30 cellular contexts compared by ENCODE assay signal in the genomic region with DNA sequence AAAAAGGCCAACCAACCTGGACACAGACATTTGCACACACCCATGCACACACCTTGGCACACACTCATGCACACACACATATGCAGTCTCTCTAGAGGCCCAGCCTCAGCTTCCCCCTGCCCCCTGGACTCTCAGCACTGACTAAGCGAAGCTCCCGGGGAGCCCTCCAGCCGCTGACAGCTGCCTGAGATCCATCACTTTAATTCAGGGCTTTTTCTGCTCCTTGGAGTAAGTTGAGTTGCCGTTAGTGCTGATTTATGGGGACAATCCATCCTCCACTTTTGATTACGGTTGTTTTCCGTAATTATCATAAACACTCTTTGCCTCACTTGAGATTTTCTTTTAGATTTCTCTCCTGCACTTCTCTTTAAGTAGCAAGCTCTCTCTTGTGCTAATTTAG.
"Had no signal": no experiment of that assay in that cellular context is flagged by ENCODE, and none has a peak within 500 bp of the region (broad histone marks: within the 10 kb centered on the region; RNA-seq: fewer than 3 reads in every experiment).

No MANE protein-coding gene starts in this region.

- H3K4me3 ChIP-seq: ascending aorta, body of pancreas, SJCRH30 had no signal

- H3K27me3 ChIP-seq: ascending aorta, SJCRH30 had no signal

- DNase-seq: activated CD4-positive, alpha-beta memory T cell treated with anti-CD3 and anti-CD28 coated beads for 36 hours; activated CD4-positive, alpha-beta T cell treated with anti-CD3 and anti-CD28 coated beads, Interleukin-2, amount 10 ng/mL, durations not matched to agents 7 days and 5 days; activated CD4-positive, CD25-positive, alpha-beta regulatory T cell; activated CD8-positive, alpha-beta memory T cell treated with anti-CD3 and anti-CD28 coated beads for 24 hours; activated effector memory CD4-positive, alpha-beta T cell treated with anti-CD3 and anti-CD28 coated beads, Interleukin-2, amount 50 U/mL, for 16 hours; activated naive CD4-positive, alpha-beta T cell treated with Interleukin-2 at 50 U/mL for 16 hours; activated naive CD8-positive, alpha-beta T cell treated with anti-CD3 and anti-CD28 coated beads, Interleukin-2, amount 50 U/mL, for 24 hours; activated T-cell treated with anti-CD3 and anti-CD28 coated beads, Interleukin-2, amount 50 U/mL, for 4 hours; amniotic stem cell; body of pancreas; Karpas-422; MM.1S; NCI-H1105; NCI-H1694; NCI-H2029; NCI-H2107; NCI-H446 treated with DMSO at 0.1 percent for 48 hours; NCI-H526; NCI-H82; NK-92 treated with Interleukin-12 subunit alpha and Interleukin-12 subunit beta, amount 100 ng/mL, for 24 hours; OCI-M1; Right ventricle myocardium superior; SJCRH30; SK-N-SH; T-helper 1 cell had no signal

- H3K4me2 ChIP-seq: SK-N-SH had no signal

- ATAC-seq: activated naive CD4-positive, alpha-beta T cell treated with anti-CD3 and anti-CD28 coated beads, Interleukin-2, amount 50 U/mL, for 72 hours; activated naive CD8-positive, alpha-beta T cell treated with anti-CD3 and anti-CD28 coated beads, Interleukin-2, amount 50 U/mL, for 24 hours; activated T-cell treated with anti-CD3 and anti-CD28 coated beads, Interleukin-2, amount 50 U/mL, for 4 hours; body of pancreas; Panc1 had no signal

- H3K27ac ChIP-seq: ascending aorta, body of pancreas, RWPE1, SJCRH30, VCaP had no signal

- H3K9me3 ChIP-seq: ascending aorta, body of pancreas, SK-N-SH had no signal

- H3K36me3 ChIP-seq: ascending aorta, SJCRH30 had no signal
